ENCODE assay signal across 1 cellular context in genomic region chr20:25353368-25353753, GRCh38.
TF ChIP-seq lines count a peak whose summit lies in the region.

No MANE protein-coding gene starts in this region.

TF ChIP-seq in WTC11, 78 proteins besides CTCF, POLR2A, EP300 and RAD21 (continued from another document):
- TF ChIP-seq ATF2 (CRISPR knock-in tag; IDR thresholded peaks at IDR 0.05; ENCODE audit: borderline replicate concordance, low read depth): no peak
- no peak for TF ChIP-seq ZSCAN18 (CRISPR knock-in tag; IDR thresholded peaks at IDR 0.05)
- TF ChIP-seq ZNF532 (CRISPR knock-in tag; IDR thresholded peaks at IDR 0.05; ENCODE audit: borderline replicate concordance): no peak
- TF ChIP-seq ZBTB21 (CRISPR knock-in tag; IDR thresholded peaks at IDR 0.05; ENCODE audit: borderline replicate concordance): no peak
